26 cellular contexts compared by ENCODE assay signal in the genomic region with DNA sequence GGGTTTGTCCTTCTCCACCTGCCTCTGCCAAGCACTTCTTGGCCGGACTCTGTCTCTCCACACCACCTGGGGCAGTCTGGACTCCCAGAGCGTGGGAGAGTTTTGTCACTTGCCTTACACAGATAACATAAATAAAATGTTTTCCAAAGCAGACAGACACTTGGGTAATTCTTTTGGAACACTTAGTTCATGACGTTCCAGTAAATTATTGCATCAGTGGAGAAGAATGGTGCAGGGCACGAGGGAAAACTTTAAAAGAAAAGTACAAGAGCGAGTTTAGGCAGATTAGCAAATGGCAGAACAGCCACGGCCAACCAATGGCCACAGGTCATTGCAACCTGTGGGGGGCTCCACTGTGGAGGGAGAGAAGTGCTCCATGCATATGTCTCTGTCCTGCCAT.
DNase-seq lines count a peak whose midpoint lies in the region; ATAC-seq and TF ChIP-seq lines count a peak whose summit lies in the region.
"Had no signal": no experiment of that assay in that cellular context is flagged by ENCODE, and none has a peak within 500 bp of the region (broad histone marks: within the 10 kb centered on the region; RNA-seq: fewer than 3 reads in every experiment).

No MANE protein-coding gene starts in this region.

- H3K4me1 ChIP-seq in body of pancreas (peaks cover 59% of the 10 kb centered on the region), adrenal gland (replicated peaks in 1 of 2) (no peaks in the 10 kb centered on the region), foreskin keratinocyte (no peaks in the 10 kb centered on the region)

- no peak overlapping the region for H3K4me3 ChIP-seq in body of pancreas
- no peak overlapping the region for H3K4me3 ChIP-seq in adrenal gland

- WGBS in body of pancreas, 2 donors: 43 to 51% methylated on average over 6 of the region's 6 CpGs
- WGBS in adrenal gland, 4 donors: 72 to 75% (median 74%) methylated on average over 6 of the region's 6 CpGs

- ATAC-seq in body of pancreas: peak; percentile 66
- ATAC-seq in left cardiac atrium: peak; percentile 59 to 73
- ATAC-seq in sciatic nerve: peak; percentile 70
- ATAC-seq in stimulated activated naive CD8-positive, alpha-beta T cell treated with anti-CD3 and anti-CD28 coated beads, Interleukin-15, Interleukin-2, amounts not matched to agents 100 U/mL and 50 U/mL, for 24 hours: no peak
- no peak for ATAC-seq in foreskin keratinocyte
- ATAC-seq: activated CD8-positive, alpha-beta T cell treated with anti-CD3 and anti-CD28 coated beads, Interleukin-2, amount 10 ng/mL, durations not matched to agents 7 days and 5 days; effector memory CD8-positive, alpha-beta T cell; naive thymus-derived CD8-positive, alpha-beta T cell had no signal

- TF ChIP-seq CTCF in body of pancreas (IDR thresholded peaks at IDR 0.05) (no peak), adrenal gland (IDR thresholded peaks at IDR 0.05) (no peak), foreskin keratinocyte (conservative IDR thresholded peaks at IDR 0.05) (no peak)

- H3K27ac ChIP-seq in body of pancreas (peak overlapping the region; percentile 77 to 91 (median 87)), adrenal gland (no peak overlapping the region), foreskin keratinocyte (no peak overlapping the region)
- H3K27ac ChIP-seq: RWPE1 had no signal

- H3K27me3 ChIP-seq in body of pancreas (no peaks in the 10 kb centered on the region), adrenal gland (no peaks in the 10 kb centered on the region), foreskin keratinocyte (peaks cover 2% of the 10 kb centered on the region)

- H3K36me3 ChIP-seq in body of pancreas (replicated peaks in 1 of 2; ENCODE audit: insufficient read depth in 1 of 2, low read depth in 2 of 2) (no peaks in the 10 kb centered on the region), adrenal gland (replicated peaks in 1 of 2) (no peaks in the 10 kb centered on the region)

- no peaks in the 10 kb centered on the region for H3K9me3 ChIP-seq in body of pancreas
- no peaks in the 10 kb centered on the region for H3K9me3 ChIP-seq in adrenal gland (replicated peaks in 1 of 3)

- peak in 2 of 3 donors; percentile 31 to 38 for TF ChIP-seq POLR2A in body of pancreas (IDR thresholded peaks at IDR 0.05)
- TF ChIP-seq POLR2A in adrenal gland (IDR thresholded peaks at IDR 0.05): no peak

- intact Hi-C loops in body of pancreas (cut with DNase I): no loop called here
- intact Hi-C loops in left cardiac atrium (cut with DNase I): no loop called here
- intact Hi-C loops in sciatic nerve (cut with DNase I): no loop called here
- intact Hi-C loops in adrenal gland (cut with DNase I): no loop called here

- DNase-seq in LHCN-M2 (ENCODE audit: low read depth) (peak; percentile 36), body of pancreas (peak; percentile 58 to 76 (median 65)), left cardiac atrium (no peak), sciatic nerve (ENCODE audit: low spot score) (no peak), nucleus accumbens (lab: John Stamatoyannopoulos, UW) (no peak), adrenal gland (no peak), foreskin keratinocyte (no peak)
- DNase-seq in stimulated activated naive CD8-positive, alpha-beta T cell treated with anti-CD3 and anti-CD28 coated beads, Interleukin-15, Interleukin-2, amounts not matched to agents 100 U/mL and 50 U/mL, for 24 hours: no peak
- DNase-seq: activated CD4-positive, CD25-positive, alpha-beta regulatory T cell; activated CD8-positive, alpha-beta T cell treated with anti-CD3 and anti-CD28 coated beads, Interleukin-2, amount 10 ng/mL, durations not matched to agents 7 days and 5 days; activated naive CD4-positive, alpha-beta T cell treated with anti-CD3 and anti-CD28 coated beads for 36 hours; activated T-cell treated with anti-CD3 and anti-CD28 coated beads, Interleukin-2, amount 50 U/mL, for 24 hours; aorta; CD4-positive, alpha-beta memory T cell; effector memory CD8-positive, alpha-beta T cell; GF-D8; Kasumi-1; naive thymus-derived CD8-positive, alpha-beta T cell; NCI-H1105 treated with DMSO at 0.1 percent for 48 hours; NCI-H524; posterior cingulate gyrus; small intestine; stimulated activated CD4-positive, alpha-beta T cell treated with anti-CD3 and anti-CD28 coated beads, Interleukin-4, amount 100 ng/mL, for 1 hour; stimulated activated naive CD8-positive, alpha-beta T cell treated with anti-CD3 and anti-CD28 coated beads, Interleukin-15, amount 100 ng/mL, for 72 hours; T-helper 9 cell had no signal

Comparison
In these comparisons a context has a peak if more than half of its experiments do, and no peak if none do; other contexts are left out.
1. DNase-seq: peak in LHCN-M2 (single experiment) and body of pancreas (4 of 4); none in left cardiac atrium (single experiment), sciatic nerve (single experiment), nucleus accumbens (0 of 56), stimulated activated naive CD8-positive, alpha-beta T cell treated with anti-CD3 and anti-CD28 coated beads, Interleukin-15, Interleukin-2, amounts not matched to agents 100 U/mL and 50 U/mL, for 24 hours (single experiment), adrenal gland (0 of 7) and foreskin keratinocyte (0 of 2).
2. ATAC-seq: peak in body of pancreas (single experiment), left cardiac atrium (2 of 2) and sciatic nerve (single experiment); none in stimulated activated naive CD8-positive, alpha-beta T cell treated with anti-CD3 and anti-CD28 coated beads, Interleukin-15, Interleukin-2, amounts not matched to agents 100 U/mL and 50 U/mL, for 24 hours (single experiment) and foreskin keratinocyte (single experiment).
3. H3K27ac ChIP-seq: peak in body of pancreas (4 of 4); none in adrenal gland (0 of 5) and foreskin keratinocyte (single experiment).
4. POLR2A ChIP-seq: peak in body of pancreas (2 of 3); none in adrenal gland (0 of 2).